20 cellular contexts compared by ENCODE assay signal in genomic region chr3:179175358-179175757, GRCh38. TPM values are rescaled to one million over a fixed set of nuclear protein-coding genes. Genes with fewer than 3 reads are reported as not detected.
DNase-seq lines count a peak whose midpoint lies in the region; ATAC-seq and TF ChIP-seq lines count a peak whose summit lies in the region.
"Had no signal": no experiment of that assay in that cellular context is flagged by ENCODE, and none has a peak within 500 bp of the region (broad histone marks: within the 10 kb centered on the region; RNA-seq: fewer than 3 reads in every experiment).

No MANE protein-coding gene starts in this region.

- peaks cover 9% of the 10 kb centered on the region; the same call in 1 of the 2 replicates for H4K20me1 ChIP-seq in IMR-90 (ENCODE audit: insufficient read depth, low read length)

- peaks cover 2% of the 10 kb centered on the region for H3K4me1 ChIP-seq in IMR-90 (ENCODE audit: control insufficient read depth, insufficient read depth, low read length)
- peaks cover 0 to 32% (median 28%) of the 10 kb centered on the region in 4 donors for H3K4me1 ChIP-seq in sigmoid colon
- H3K4me1 ChIP-seq in ascending aorta: peaks cover 5 to 17% of the 10 kb centered on the region in 2 donors
- H3K4me1 ChIP-seq: right lobe of liver had no signal

- in situ Hi-C loops in IMR-90 (cut with MboI; ENCODE audit: low sequenced_read_pairs): no loop called here

- no peak overlapping the region for H3K23ac ChIP-seq in IMR-90 (ENCODE audit: low read depth, low read length)

- peak overlapping the region; percentile 74; the same call in 1 of the 2 replicates for H3K4me2 ChIP-seq in IMR-90 (ENCODE audit: low read depth, low read length)

- H3K27me3 ChIP-seq in IMR-90 (ENCODE audit: control insufficient read depth, insufficient read depth, low read length) (no peaks in the 10 kb centered on the region), sigmoid colon (no peaks in the 10 kb centered on the region), ascending aorta (no peaks in the 10 kb centered on the region)
- H3K27me3 ChIP-seq: BLaER1, right lobe of liver had no signal

- intact Hi-C loops in IMR-90 (cut with micrococcal nuclease): no loop called here
- intact Hi-C loops in sigmoid colon (cut with DNase I): no loop called here
- intact Hi-C loops in ascending aorta (cut with DNase I): no loop called here

- POLR2A ChIA-PET in IMR-90 (lab: Charles Lee; ENCODE audit: unreplicated experiment): no interaction called here

- H3K79me1 ChIP-seq in IMR-90 (ENCODE audit: low read depth in 1 of 2, low read length in 2 of 2): peaks cover 18 to 24% of the 10 kb centered on the region in 2 experiments

- no peak overlapping the region for H2BK15ac ChIP-seq in IMR-90 (ENCODE audit: low read depth, low read length)

- no peak for TF ChIP-seq POLR2A in IMR-90 (IDR thresholded peaks at IDR 0.05; ENCODE audit: low read depth, low read length)
- no peak for TF ChIP-seq POLR2A in sigmoid colon (IDR thresholded peaks at IDR 0.05)

- no peak overlapping the region for H2BK120ac ChIP-seq in IMR-90 (ENCODE audit: low read depth, low read length)

- H2BK5ac ChIP-seq in IMR-90 (ENCODE audit: low read depth, low read length, poor library complexity, severe bottlenecking): no peak overlapping the region

- H3K4me3 ChIP-seq in IMR-90 (ENCODE audit: insufficient read depth, low read depth, low read length) (no peak overlapping the region), sigmoid colon (peak overlapping the region in 2 of 4 donors; percentile 4 to 13), ascending aorta (peak overlapping the region in 1 of 2 donors; percentile 8)
- H3K4me3 ChIP-seq: BLaER1, right lobe of liver had no signal

- H3K9ac ChIP-seq in IMR-90 (ENCODE audit: low read depth, low read length): no peak overlapping the region
- H3K9ac ChIP-seq: BLaER1 had no signal

- DNase-seq in EH (ENCODE audit: low read depth) (peak; percentile 58), IMR-90 (peak; percentile 5), fibroblast of peridontal ligament (ENCODE audit: extremely low read depth) (peak; percentile 18), sigmoid colon (no peak), ascending aorta (ENCODE audit: low spot score in 2 of 2) (no peak), NCI-H526 treated with DMSO at 0.1 percent for 48 hours (lab: John Stamatoyannopoulos, UW) (no peak), islet precursor cell (no peak)
- DNase-seq: activated CD4-positive, alpha-beta T cell treated with anti-CD3 and anti-CD28 coated beads for 4 hours; activated CD8-positive, alpha-beta memory T cell treated with anti-CD3 and anti-CD28 coated beads, Interleukin-2, amount 50 U/mL, for 48 hours; activated naive CD4-positive, alpha-beta T cell treated with anti-CD3 and anti-CD28 coated beads, Interleukin-2, amount 50 U/mL, for 16 hours; KG1; midbrain; NCI-H1092 treated with DMSO at 0.1 percent for 48 hours; NCI-H2171; NCI-H82; right lobe of liver; stimulated activated CD4-positive, alpha-beta T cell treated with anti-CD3 and anti-CD28 coated beads, Interleukin-2, amount 100 ng/mL, for 24 hours; T-helper 9 cell had no signal

- H3K27ac ChIP-seq in IMR-90 (ENCODE audit: insufficient read depth, low read length) (no peak overlapping the region), sigmoid colon (peak overlapping the region; percentile 14 to 42 (median 20)), ascending aorta (peak overlapping the region in 1 of 2 donors; percentile 39)
- H3K27ac ChIP-seq: BLaER1, right lobe of liver had no signal

- H4K5ac ChIP-seq in IMR-90 (ENCODE audit: low read depth, low read length): no peak overlapping the region

- BruUV-seq in IMR-90 (replicated peaks; lab: Mats Ljungman, UMichigan): no TSS peak

- dilution Hi-C loops in IMR-90 (cut with HindIII; ENCODE audit: low sequenced_read_pairs, unreplicated experiment): no loop called here

- no peak overlapping the region for H3K56ac ChIP-seq in IMR-90 (ENCODE audit: extremely low read depth, insufficient read depth, low read length)

- TF ChIP-seq RAD21 in IMR-90 (IDR thresholded peaks at IDR 0.05; ENCODE audit: low read length): no peak

- peak; percentile 46 for ATAC-seq in IMR-90 (ENCODE audit: low read depth)
- ATAC-seq: esophagus mucosa, right lobe of liver had no signal

- peaks cover 3% of the 10 kb centered on the region for H3K9me1 ChIP-seq in IMR-90 (ENCODE audit: insufficient read depth, low read length)

- no peak overlapping the region for H2AK5ac ChIP-seq in IMR-90 (ENCODE audit: low read depth, low read length)

- no peak overlapping the region for H3K4ac ChIP-seq in IMR-90 (ENCODE audit: low read depth, low read length)

- no peaks in the 10 kb centered on the region for H3K36me3 ChIP-seq in IMR-90 (ENCODE audit: control insufficient read depth, insufficient read depth, low read length)
- no peaks in the 10 kb centered on the region for H3K36me3 ChIP-seq in sigmoid colon
- no peaks in the 10 kb centered on the region for H3K36me3 ChIP-seq in ascending aorta
- H3K36me3 ChIP-seq: right lobe of liver had no signal

- no peak overlapping the region for H2AK9ac ChIP-seq in IMR-90 (replicated peaks; ENCODE audit: low read depth, low read length, poor library complexity)

- TF ChIP-seq CTCF in IMR-90 (conservative IDR thresholded peaks at IDR 0.05; ENCODE audit: low read depth, low read length) (no peak), sigmoid colon (IDR thresholded peaks at IDR 0.05) (no peak), ascending aorta (IDR thresholded peaks at IDR 0.05) (no peak)

- H2AFZ ChIP-seq in IMR-90 (replicated peaks; ENCODE audit: low read length, poor library complexity): no peak overlapping the region

- H3K9me3 ChIP-seq in IMR-90 (ENCODE audit: control insufficient read depth, insufficient read depth, low read length) (no peaks in the 10 kb centered on the region), sigmoid colon (no peaks in the 10 kb centered on the region), ascending aorta (peaks cover 5 to 22% of the 10 kb centered on the region in 2 donors)
- H3K9me3 ChIP-seq: right lobe of liver had no signal

- no peak overlapping the region for H4K91ac ChIP-seq in IMR-90 (ENCODE audit: insufficient read depth, low read depth, low read length)

- H3K14ac ChIP-seq in IMR-90 (replicated peaks; ENCODE audit: low read depth, low read length): no peak overlapping the region

- 29% methylated on average over 1 of the region's 3 CpGs; no CpG with 5 or more reads in 1 of the 2 experiments for WGBS in IMR-90 (ENCODE audit: extremely low coverage in 2 of 2, insufficient read length in 1 of 2), 2 experiments
- WGBS in sigmoid colon, 2 donors: 79 to 85% methylated on average over 3 of the region's 3 CpGs

- no peak for TF ChIP-seq EP300 in sigmoid colon (IDR thresholded peaks at IDR 0.05)

- CTCF ChIA-PET in IMR-90 (lab: Yijun Ruan, JAX): no interaction called here

- H3K18ac ChIP-seq in IMR-90 (ENCODE audit: low read depth, low read length): peak overlapping the region; percentile 78; the same call in 1 of the 2 replicates

- H4K8ac ChIP-seq in IMR-90 (ENCODE audit: low read depth in 2 of 2, low read length in 2 of 2): no peak overlapping the region

- H2BK20ac ChIP-seq in IMR-90 (ENCODE audit: low read depth, low read length): no peak overlapping the region

TF ChIP-seq in IMR-90, 13 proteins besides CTCF, POLR2A, EP300 and RAD21:
- TF ChIP-seq MXI1 (IDR thresholded peaks at IDR 0.05; ENCODE audit: borderline replicate concordance, low read depth, low read length): no peak
- TF ChIP-seq RCOR1 (IDR thresholded peaks at IDR 0.05; ENCODE audit: insufficient replicate concordance, low read length): no peak
- no peak for TF ChIP-seq NFE2L2 (IDR thresholded peaks at IDR 0.05; ENCODE audit: low read depth, low read length)
- no peak for TF ChIP-seq FOS (IDR thresholded peaks at IDR 0.05; ENCODE audit: low read depth, low read length)
- TF ChIP-seq MAFK (IDR thresholded peaks at IDR 0.05; ENCODE audit: low read depth, low read length): no peak
- TF ChIP-seq CHD1 (IDR thresholded peaks at IDR 0.05; ENCODE audit: low read depth, low read length): no peak
- TF ChIP-seq CEBPB (IDR thresholded peaks at IDR 0.05; ENCODE audit: low read depth, low read length): no peak
- TF ChIP-seq MAZ (IDR thresholded peaks at IDR 0.05; ENCODE audit: borderline replicate concordance, low read depth, low read length): no peak
- no peak for TF ChIP-seq USF2 (IDR thresholded peaks at IDR 0.05; ENCODE audit: low read depth, low read length)
- TF ChIP-seq ELK1 (IDR thresholded peaks at IDR 0.05; ENCODE audit: borderline replicate concordance, low read depth, low read length): no peak
- no peak for TF ChIP-seq BHLHE40 (IDR thresholded peaks at IDR 0.05; ENCODE audit: low read depth, low read length)
TF ChIP-seq in IMR-90: peak in this region for 0.

RNA-seq across cellular contexts. Expression of gene PIK3CA, which starts 27.2 kb away (rescaled TPM):
- total RNA-seq in IMR-90 (2012; rRNA removed): 22.4 and 28.6 TPM in 2 replicates
- 4.1 and 5.7 TPM in 2 replicates for polyA plus RNA-seq in IMR-90 (2012; rRNA removed)
- 0.62 and 0.86 TPM in 2 replicates for polyA plus RNA-seq in IMR-90 (2012; cell fraction: cytosol; rRNA removed)
- 0.70 and 7.1 TPM in 2 replicates for polyA plus RNA-seq in IMR-90 (2012; cell fraction: nucleus; rRNA removed; ENCODE audit: low replicate concordance)
- 10 to 100 TPM; 21.6 to 44.6 (median 25.4) TPM for total RNA-seq in sigmoid colon
- 1 to 10 TPM; 3.0 to 7.6 (median 3.5) TPM for polyA plus RNA-seq in sigmoid colon
- 12.7 TPM for total RNA-seq in ascending aorta

Comparison
In these comparisons a context has a peak if more than half of its experiments do, and no peak if none do; other contexts are left out.
1. DNase-seq: peak in EH (single experiment), IMR-90 (single experiment) and fibroblast of peridontal ligament (single experiment); none in sigmoid colon (single experiment), ascending aorta (0 of 2), NCI-H526 treated with DMSO at 0.1 percent for 48 hours (single experiment) and islet precursor cell (single experiment).